In the genomic region with DNA sequence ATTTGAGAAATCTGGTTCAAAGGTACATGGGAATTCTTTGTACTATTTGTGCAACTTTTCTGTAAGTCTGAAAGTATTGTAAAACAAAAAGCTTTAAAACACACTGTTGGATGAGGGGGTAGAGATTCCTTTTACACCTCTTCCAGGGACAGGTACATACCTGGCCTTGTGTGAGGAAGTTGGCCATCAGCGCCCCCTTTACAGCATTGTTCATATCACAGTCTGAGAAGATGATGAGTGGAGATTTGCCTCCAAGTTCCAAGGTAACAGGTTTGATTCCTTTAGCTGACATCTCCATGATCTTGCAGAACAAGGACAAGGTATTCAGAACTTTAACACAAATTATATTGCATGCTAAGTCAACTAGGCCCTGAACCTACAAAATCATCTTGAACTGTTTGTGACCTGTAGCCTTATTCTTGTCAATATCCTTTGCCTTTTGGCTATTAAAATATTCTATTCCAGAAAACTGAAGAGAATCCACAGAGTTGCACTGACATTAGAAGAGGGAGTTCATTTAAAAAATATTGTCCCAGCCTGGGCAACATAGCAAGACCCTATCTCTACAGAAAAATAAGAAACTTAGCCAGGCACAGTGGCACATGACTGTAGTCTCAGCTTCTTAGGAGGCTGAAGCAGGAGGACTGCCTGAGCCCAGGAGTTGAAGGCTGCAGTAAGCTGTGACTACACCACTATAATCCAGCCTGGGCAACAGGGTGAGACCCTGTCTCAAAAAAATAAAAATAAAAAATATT, we compare ENCODE assay signal across 1 cellular context.
TF ChIP-seq lines count a peak whose summit lies in the region.

No MANE protein-coding gene starts in this region.

TF ChIP-seq in H1, 55 proteins besides CTCF, POLR2A, EP300 and RAD21:
- TF ChIP-seq TAF1 (IDR thresholded peaks at IDR 0.05; ENCODE audit: low read depth, low read length) (no peak), RFX5 (IDR thresholded peaks at IDR 0.05; ENCODE audit: borderline replicate concordance, low read depth, low read length) (no peak), NRF1 (IDR thresholded peaks at IDR 0.05; ENCODE audit: low read depth, low read length) (no peak), HDAC6 (IDR thresholded peaks at IDR 0.05; ENCODE audit: low read depth, low read length) (no peak), CHD2 (IDR thresholded peaks at IDR 0.05; ENCODE audit: low read length) (no peak), TBP (IDR thresholded peaks at IDR 0.05; ENCODE audit: low read depth, low read length) (no peak), CEBPB (IDR thresholded peaks at IDR 0.05; ENCODE audit: low read depth, low read length) (no peak), GTF2F1 (IDR thresholded peaks at IDR 0.05; ENCODE audit: borderline replicate concordance, low read depth, low read length) (no peak), HDAC2 (IDR thresholded peaks at IDR 0.05; ENCODE audit: borderline replicate concordance in 1 of 2, low read depth in 2 of 2, low read length in 2 of 2) (no peak), ZNF274 (IDR thresholded peaks at IDR 0.05; ENCODE audit: borderline replicate concordance, extremely low read depth, low read length) (no peak), SIX5 (IDR thresholded peaks at IDR 0.05; ENCODE audit: low read depth, low read length) (no peak)
- TF ChIP-seq, protein P1, sequence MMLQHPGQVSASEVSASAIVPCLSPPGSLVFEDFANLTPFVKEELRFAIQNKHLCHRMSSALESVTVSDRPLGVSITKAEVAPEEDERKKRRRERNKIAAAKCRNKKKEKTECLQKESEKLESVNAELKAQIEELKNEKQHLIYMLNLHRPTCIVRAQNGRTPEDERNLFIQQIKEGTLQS (IDR thresholded peaks at IDR 0.05; ENCODE audit: insufficient read depth, low read depth, low read length), result no peak
